22 cellular contexts compared by ENCODE assay signal in the genomic region with DNA sequence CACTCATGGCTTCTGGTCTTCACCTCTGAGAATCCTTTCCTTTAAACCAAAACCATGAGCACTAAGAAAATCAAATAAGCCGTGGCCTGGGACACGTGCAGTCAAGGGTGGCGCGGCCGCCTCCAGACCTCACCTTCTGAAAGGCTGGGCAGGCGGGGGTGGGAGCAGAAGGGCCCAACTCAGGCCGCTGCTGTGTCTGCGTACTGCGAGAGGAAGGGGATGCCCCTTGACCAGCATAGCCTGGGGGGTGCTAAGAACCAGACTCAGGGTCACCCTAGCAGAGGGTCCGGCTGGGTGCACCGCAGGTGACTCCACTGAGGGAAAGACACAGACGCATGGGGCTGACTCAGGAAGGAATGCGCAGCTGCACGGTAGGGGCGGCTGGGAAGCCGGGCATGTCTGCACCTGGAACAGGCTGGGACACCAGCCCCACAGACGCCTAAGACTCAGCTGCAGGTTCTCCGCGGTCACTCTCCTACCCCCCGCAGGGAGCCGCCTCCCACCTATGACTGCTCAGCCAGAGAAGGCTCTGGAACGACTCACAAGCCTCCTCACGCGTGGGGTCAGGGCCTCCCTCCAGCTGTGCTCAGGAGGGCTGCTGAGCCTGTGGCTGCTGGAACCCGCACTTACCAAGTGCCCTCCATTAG.
DNase-seq lines count a peak whose midpoint lies in the region; ATAC-seq, FAIRE-seq and TF ChIP-seq lines count a peak whose summit lies in the region.
"Had no signal": no experiment of that assay in that cellular context is flagged by ENCODE, and none has a peak within 500 bp of the region (broad histone marks: within the 10 kb centered on the region; RNA-seq: fewer than 3 reads in every experiment).

No MANE protein-coding gene starts in this region.

- H4K8ac ChIP-seq in H1 (ENCODE audit: extremely low read depth, insufficient read depth, low read length): peak overlapping the region; percentile 52; the same call in 1 of the 2 replicates

- H2BK15ac ChIP-seq in H1 (ENCODE audit: low read length): no peak overlapping the region

- H3K23ac ChIP-seq in H1 (ENCODE audit: insufficient read length): no peak overlapping the region

- no peaks in the 10 kb centered on the region for H3K4me1 Mint-ChIP-seq in neural crest cell
- no peaks in the 10 kb centered on the region for H3K4me1 Mint-ChIP-seq in naive thymus-derived CD8-positive, alpha-beta T cell
- H3K4me1 Mint-ChIP-seq: activated CD8-positive, alpha-beta memory T cell treated with anti-CD3 and anti-CD28 coated beads, Interleukin-2, amount 10 ng/mL, durations not matched to agents 7 days and 5 days; IgD-negative memory B cell; stimulated activated naive B cell treated with anti-CD40 and anti-IgM and Interleukin-4, amounts not matched to agents 10 μg/mL and 1 μg/mL and 100 μg/mL, for 72 hours had no signal

- no peak overlapping the region for H3K18ac ChIP-seq in H1 (ENCODE audit: extremely low read depth, low read length)

- no peak for TF ChIP-seq CTCF in H1 (IDR thresholded peaks at IDR 0.05; ENCODE audit: control extremely low read depth in 1 of 3, insufficient read depth in 1 of 3, low read depth in 1 of 3, low read length in 3 of 3)
- no peak for TF ChIP-seq CTCF in neural crest cell (conservative IDR thresholded peaks at IDR 0.05)
- TF ChIP-seq CTCF in kidney (IDR thresholded peaks at IDR 0.05; ENCODE audit: borderline replicate concordance, extremely low read depth, insufficient read depth): no peak

- intact Hi-C loops in kidney (cut with DNase I): no loop called here

- no peak for TF ChIP-seq EP300 in H1 (IDR thresholded peaks at IDR 0.05; ENCODE audit: borderline replicate concordance in 1 of 2, low read depth in 2 of 2, low read length in 2 of 2)

- H3K79me1 ChIP-seq in H1 (ENCODE audit: low read depth, low read length): no peaks in the 10 kb centered on the region

- no peak overlapping the region for H3K14ac ChIP-seq in H1 (ENCODE audit: insufficient read length)

- FAIRE-seq in H1 (lab: Jason Lieb, UNC): no peak
- FAIRE-seq in kidney (lab: Jason Lieb, UNC): no peak

- no peak overlapping the region for H2BK20ac ChIP-seq in H1 (ENCODE audit: low read length)

- H2BK12ac ChIP-seq in H1 (ENCODE audit: low read depth, low read length): no peak overlapping the region

- no peaks in the 10 kb centered on the region for H3K9me3 Mint-ChIP-seq in neural crest cell
- peaks cover 0 to 10% (median 0%) of the 10 kb centered on the region in 9 donors for H3K9me3 Mint-ChIP-seq in naive thymus-derived CD8-positive, alpha-beta T cell
- H3K9me3 Mint-ChIP-seq: CD8-positive, alpha-beta T cell had no signal

- no peak overlapping the region for H3K4me3 Mint-ChIP-seq in neural crest cell
- no peak overlapping the region for H3K4me3 Mint-ChIP-seq in naive thymus-derived CD8-positive, alpha-beta T cell
- H3K4me3 Mint-ChIP-seq: activated CD8-positive, alpha-beta memory T cell treated with anti-CD3 and anti-CD28 coated beads, Interleukin-2, amount 10 ng/mL, durations not matched to agents 7 days and 5 days; CD8-positive, alpha-beta T cell; dendritic cell treated with granulocyte-macrophage colony-stimulating factor and Interleukin-4, amounts not matched to agents 40 ng/mL and 50 ng/mL, for 4 days; IgD-negative memory B cell; stimulated activated naive B cell treated with anti-CD40 and anti-IgM and Interleukin-4, amounts not matched to agents 10 μg/mL and 1 μg/mL and 100 μg/mL, for 72 hours had no signal

- no peaks in the 10 kb centered on the region for H4K20me1 ChIP-seq in BLaER1
- H4K20me1 ChIP-seq in H1 (replicated peaks in 1 of 2; ENCODE audit: control insufficient read depth in 1 of 2, insufficient read depth in 2 of 2, low read length in 2 of 2): no peaks in the 10 kb centered on the region

- WGBS in H1 (ENCODE audit: extremely low coverage in 1 of 2, insufficient coverage in 1 of 2, insufficient read length in 1 of 2, insufficient replicate concordance in 2 of 2, low coverage in 1 of 2, low lambda C conversion rate in 2 of 2, missing lambda C conversion rate in 1 of 2), 2 experiments: 84% methylated on average over 23 of the region's 25 CpGs; no CpG with 5 or more reads in 1 of the 2 experiments

- no peak for TF ChIP-seq RAD21 in H1 (IDR thresholded peaks at IDR 0.05 in 1 of 2, conservative IDR thresholded peaks at IDR 0.05 in 1 of 2; ENCODE audit: low read depth in 2 of 2, low read length in 2 of 2)

- H2AFZ ChIP-seq in H1 (ENCODE audit: low read length): no peak overlapping the region

- H3K4me3 ChIP-seq in BLaER1: no peak overlapping the region
- H3K4me3 ChIP-seq in H7 (ENCODE audit: insufficient read depth, low read depth, low read length): no peak overlapping the region
- H3K4me3 ChIP-seq in H1 (ENCODE audit: extremely low read depth in 1 of 4, insufficient read depth in 2 of 4, low read depth in 3 of 4, low read length in 4 of 4): no peak overlapping the region
- H3K4me3 ChIP-seq in kidney (ENCODE audit: low read length in 2 of 2): no peak overlapping the region
- H3K4me3 ChIP-seq: mucosa of descending colon, transverse colon had no signal

- H3K9me3 ChIP-seq in BLaER1 (peaks cover 8% of the 10 kb centered on the region; the same call in 1 of the 2 replicates), H1 (ENCODE audit: insufficient read depth in 2 of 2, low read depth in 1 of 2, low read length in 1 of 2) (peaks cover 7 to 9% of the 10 kb centered on the region in 2 experiments; a peak in 3 of 4 replicates), kidney (ENCODE audit: control insufficient read depth in 1 of 2, low read length in 2 of 2) (peaks cover 2 to 6% of the 10 kb centered on the region in 2 donors)

- POLR2A ChIA-PET in H1 (lab: Charles Lee; ENCODE audit: partially characterized antibody): no interaction called here
- POLR2A ChIA-PET in naive thymus-derived CD8-positive, alpha-beta T cell (lab: Charles Lee): no interaction called here

- CTCF ChIA-PET in H1 (lab: Charles Lee; ENCODE audit: partially characterized antibody): interaction anchor here (0.6 kb wide), 1 partner anchor 53 kb away, joined by 4 read pairs; no protein-coding TSS in a partner anchor

- H3K4me2 ChIP-seq in BLaER1: peak overlapping the region; percentile 4; the same call in 1 of the 2 replicates
- no peak overlapping the region for H3K4me2 ChIP-seq in H1 (ENCODE audit: insufficient read depth in 1 of 2, low read depth in 2 of 2, low read length in 2 of 2)

- no peak overlapping the region for H2BK120ac ChIP-seq in H1 (replicated peaks; ENCODE audit: low read depth, low read length)

- no peak overlapping the region for H4K5ac ChIP-seq in H1 (ENCODE audit: insufficient read length, low read depth, low read length)

- H3K27me3 ChIP-seq in BLaER1 (no peaks in the 10 kb centered on the region), H7 (ENCODE audit: control insufficient read depth, insufficient read depth, low read length) (no peaks in the 10 kb centered on the region), H1 (replicated peaks in 1 of 4; ENCODE audit: control insufficient read depth in 3 of 4, extremely low read depth in 1 of 4, insufficient read depth in 3 of 4, low read length in 3 of 4) (no peaks in the 10 kb centered on the region)
- H3K27me3 ChIP-seq: transverse colon had no signal

- H3K27me3 Mint-ChIP-seq in neural crest cell (ENCODE audit: low read depth): no peaks in the 10 kb centered on the region
- H3K27me3 Mint-ChIP-seq in naive thymus-derived CD8-positive, alpha-beta T cell: peaks cover 0 to 4% (median 0%) of the 10 kb centered on the region in 5 donors
- H3K27me3 Mint-ChIP-seq: activated CD8-positive, alpha-beta memory T cell treated with anti-CD3 and anti-CD28 coated beads, Interleukin-2, amount 10 ng/mL, durations not matched to agents 7 days and 5 days; dendritic cell treated with granulocyte-macrophage colony-stimulating factor and Interleukin-4, amounts not matched to agents 40 ng/mL and 50 ng/mL, for 4 days; IgD-negative memory B cell; stimulated activated naive B cell treated with anti-CD40 and anti-IgM and Interleukin-4, amounts not matched to agents 10 μg/mL and 1 μg/mL and 100 μg/mL, for 72 hours had no signal

- no peak overlapping the region for H3K56ac ChIP-seq in H1 (replicated peaks; ENCODE audit: insufficient read length, low read depth, low read length)

- peak; percentile 69 for DNase-seq in H7
- DNase-seq in H1 (ENCODE audit: low read depth in 1 of 2, low spot score in 2 of 2): no peak
- DNase-seq in neural crest cell (ENCODE audit: low read depth, low spot score): no peak
- no peak for DNase-seq in kidney
- DNase-seq in NK-92 (lab: John Stamatoyannopoulos, UW; ENCODE audit: unreplicated experiment): no peak
- DNase-seq in naive thymus-derived CD8-positive, alpha-beta T cell: no peak
- no peak for DNase-seq in cerebellar nuclear complex (lab: John Stamatoyannopoulos, UW)
- DNase-seq: activated CD8-positive, alpha-beta memory T cell treated with anti-CD3 and anti-CD28 coated beads, Interleukin-2, amount 10 ng/mL, durations not matched to agents 7 days and 5 days; CD8-positive, alpha-beta T cell; erythroblast; left ventricle myocardium superior; MM.1S; mucosa of descending colon; NCI-H187; NCI-H748 treated with DMSO at 0.1 percent for 48 hours; right cardiac atrium; stimulated activated naive B cell treated with anti-CD40 and anti-IgM and Interleukin-4, amounts not matched to agents 10 μg/mL and 1 μg/mL and 100 μg/mL, for 72 hours; SW 1271; transverse colon had no signal

- peak overlapping the region; percentile 50 for H3K27ac Mint-ChIP-seq in neural crest cell (ENCODE audit: unreplicated experiment)
- no peak overlapping the region for H3K27ac Mint-ChIP-seq in naive thymus-derived CD8-positive, alpha-beta T cell
- H3K27ac Mint-ChIP-seq: activated CD8-positive, alpha-beta memory T cell treated with anti-CD3 and anti-CD28 coated beads, Interleukin-2, amount 10 ng/mL, durations not matched to agents 7 days and 5 days; CD8-positive, alpha-beta T cell; dendritic cell treated with granulocyte-macrophage colony-stimulating factor and Interleukin-4, amounts not matched to agents 40 ng/mL and 50 ng/mL, for 4 days; stimulated activated naive B cell treated with anti-CD40 and anti-IgM and Interleukin-4, amounts not matched to agents 10 μg/mL and 1 μg/mL and 100 μg/mL, for 72 hours had no signal

- no peak overlapping the region for H2AK5ac ChIP-seq in H1 (ENCODE audit: low read depth, low read length)

- H3K36me3 Mint-ChIP-seq in neural crest cell (ENCODE audit: low read depth): no peaks in the 10 kb centered on the region
- no peaks in the 10 kb centered on the region for H3K36me3 Mint-ChIP-seq in naive thymus-derived CD8-positive, alpha-beta T cell
- H3K36me3 Mint-ChIP-seq: activated CD8-positive, alpha-beta memory T cell treated with anti-CD3 and anti-CD28 coated beads, Interleukin-2, amount 10 ng/mL, durations not matched to agents 7 days and 5 days; CD8-positive, alpha-beta T cell; IgD-negative memory B cell; stimulated activated naive B cell treated with anti-CD40 and anti-IgM and Interleukin-4, amounts not matched to agents 10 μg/mL and 1 μg/mL and 100 μg/mL, for 72 hours had no signal

- no peaks in the 10 kb centered on the region for H3K79me2 ChIP-seq in H1 (ENCODE audit: control insufficient read depth in 1 of 2, insufficient read depth in 2 of 2, low read length in 2 of 2)

- H3K36me3 ChIP-seq in BLaER1: no peaks in the 10 kb centered on the region
- H3K36me3 ChIP-seq in H7 (replicated peaks; ENCODE audit: control insufficient read depth, insufficient read depth, low read length): no peaks in the 10 kb centered on the region
- H3K36me3 ChIP-seq in H1 (ENCODE audit: control insufficient read depth in 2 of 4, insufficient read depth in 4 of 4, low read length in 3 of 4): no peaks in the 10 kb centered on the region
- H3K36me3 ChIP-seq in kidney (ENCODE audit: control insufficient read depth in 1 of 2, insufficient read depth in 2 of 2, low read length in 2 of 2): no peaks in the 10 kb centered on the region
- H3K36me3 ChIP-seq: transverse colon had no signal

- peaks cover 24% of the 10 kb centered on the region for H3K4me1 ChIP-seq in BLaER1
- H3K4me1 ChIP-seq in H1 (replicated peaks in 1 of 4; ENCODE audit: control insufficient read depth in 3 of 4, insufficient read depth in 4 of 4, low read length in 3 of 4): peaks cover 0 to 2% (median 0%) of the 10 kb centered on the region in 4 experiments; a peak in 2 of 7 replicates
- H3K4me1 ChIP-seq in kidney (ENCODE audit: control insufficient read depth in 1 of 2, insufficient read depth in 1 of 2, low read depth in 1 of 2, low read length in 2 of 2): no peaks in the 10 kb centered on the region
- H3K4me1 ChIP-seq: transverse colon had no signal

- no peak overlapping the region for H4K91ac ChIP-seq in H1 (replicated peaks; ENCODE audit: insufficient read length, low read length)

- ATAC-seq in naive thymus-derived CD8-positive, alpha-beta T cell: no peak
- ATAC-seq: activated CD8-positive, alpha-beta memory T cell treated with anti-CD3 and anti-CD28 coated beads, Interleukin-2, amount 10 ng/mL, durations not matched to agents 7 days and 5 days; CD8-positive, alpha-beta T cell; left ventricle myocardium superior; mucosa of descending colon; right cardiac atrium; stimulated activated naive B cell treated with anti-CD40 and anti-IgM and Interleukin-4, amounts not matched to agents 10 μg/mL and 1 μg/mL and 100 μg/mL, for 72 hours had no signal

- H3K23me2 ChIP-seq in H1 (ENCODE audit: low read depth, low read length): no peaks in the 10 kb centered on the region

- no peak for TF ChIP-seq POLR2A in H1 (IDR thresholded peaks at IDR 0.05; ENCODE audit: control extremely low read depth in 1 of 2, low read depth in 2 of 2, low read length in 2 of 2)

- no peak overlapping the region for H3K9ac ChIP-seq in BLaER1
- no peak overlapping the region for H3K9ac ChIP-seq in H1 (replicated peaks in 1 of 4; ENCODE audit: extremely low read depth in 1 of 4, low read depth in 3 of 4, low read length in 3 of 4)
- no peak overlapping the region for H3K9ac ChIP-seq in kidney (ENCODE audit: low read length in 2 of 2)

- no peak overlapping the region for H3K4ac ChIP-seq in H1 (replicated peaks; ENCODE audit: insufficient read length, low read depth, low read length)

- no peak overlapping the region for H3K27ac ChIP-seq in BLaER1
- no peak overlapping the region for H3K27ac ChIP-seq in H1 (ENCODE audit: low read depth, low read length)
- H3K27ac ChIP-seq in kidney (ENCODE audit: low read depth in 2 of 2, low read length in 2 of 2): no peak overlapping the region
- H3K27ac ChIP-seq: transverse colon had no signal

- no peak overlapping the region for H2BK5ac ChIP-seq in H1 (ENCODE audit: low read depth, low read length)
